2 cellular contexts compared by ENCODE assay signal in the genomic region with DNA sequence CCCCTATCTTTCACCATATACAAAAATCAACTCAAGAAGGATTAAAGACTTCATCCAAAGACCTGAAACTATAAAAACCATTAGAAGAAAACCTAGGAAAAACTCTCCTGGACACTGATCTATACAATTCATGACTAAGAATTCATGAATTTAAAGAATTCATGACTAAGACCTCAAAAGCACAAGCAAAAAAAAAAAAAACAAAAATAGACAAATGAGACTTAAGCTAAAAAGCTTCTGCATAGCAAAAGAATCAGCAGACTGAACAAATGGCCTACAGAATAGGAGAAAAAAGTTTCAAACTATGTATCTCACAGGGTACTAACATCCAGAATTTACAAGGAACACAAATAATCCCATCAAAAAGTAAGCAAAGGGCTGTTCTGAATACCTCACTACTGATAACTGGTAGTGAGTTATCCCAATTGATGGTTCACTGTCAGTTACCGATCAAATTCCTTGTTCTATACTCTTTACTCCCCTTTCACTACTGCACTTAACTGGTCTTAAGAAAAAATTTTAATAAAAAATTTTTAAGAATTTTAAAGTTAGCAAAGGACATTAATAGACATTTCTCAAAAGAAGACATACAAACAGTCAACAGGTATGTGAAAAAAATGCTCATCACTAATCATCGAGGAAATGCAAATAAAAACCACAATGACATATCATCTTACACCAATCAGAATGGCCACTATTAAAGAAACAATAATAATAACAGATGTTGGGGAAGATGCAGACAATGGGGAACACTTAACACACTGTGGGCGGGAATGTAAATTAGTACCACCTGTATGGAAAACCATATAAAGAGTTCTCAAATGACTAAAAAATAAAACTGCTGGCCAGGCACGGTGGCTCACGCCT.
TF ChIP-seq lines count a peak whose summit lies in the region.

No MANE protein-coding gene starts in this region.

TF ChIP-seq in IMR-90, 13 proteins besides CTCF, POLR2A, EP300 and RAD21:
- no peak for TF ChIP-seq CHD1 (IDR thresholded peaks at IDR 0.05; ENCODE audit: low read depth, low read length)
- TF ChIP-seq ELK1 (IDR thresholded peaks at IDR 0.05; ENCODE audit: borderline replicate concordance, low read depth, low read length) = no peak
- TF ChIP-seq FOS (IDR thresholded peaks at IDR 0.05; ENCODE audit: low read depth, low read length) = no peak
- no peak for TF ChIP-seq MAZ (IDR thresholded peaks at IDR 0.05; ENCODE audit: borderline replicate concordance, low read depth, low read length)
- no peak for TF ChIP-seq RCOR1 (IDR thresholded peaks at IDR 0.05; ENCODE audit: insufficient replicate concordance, low read length)
- no peak for TF ChIP-seq MAFK (IDR thresholded peaks at IDR 0.05; ENCODE audit: low read depth, low read length)
- TF ChIP-seq MXI1 (IDR thresholded peaks at IDR 0.05; ENCODE audit: borderline replicate concordance, low read depth, low read length) = no peak

TF ChIP-seq in HepG2, 621 proteins besides CTCF, POLR2A, EP300 and RAD21:
- TF ChIP-seq, protein P1, sequence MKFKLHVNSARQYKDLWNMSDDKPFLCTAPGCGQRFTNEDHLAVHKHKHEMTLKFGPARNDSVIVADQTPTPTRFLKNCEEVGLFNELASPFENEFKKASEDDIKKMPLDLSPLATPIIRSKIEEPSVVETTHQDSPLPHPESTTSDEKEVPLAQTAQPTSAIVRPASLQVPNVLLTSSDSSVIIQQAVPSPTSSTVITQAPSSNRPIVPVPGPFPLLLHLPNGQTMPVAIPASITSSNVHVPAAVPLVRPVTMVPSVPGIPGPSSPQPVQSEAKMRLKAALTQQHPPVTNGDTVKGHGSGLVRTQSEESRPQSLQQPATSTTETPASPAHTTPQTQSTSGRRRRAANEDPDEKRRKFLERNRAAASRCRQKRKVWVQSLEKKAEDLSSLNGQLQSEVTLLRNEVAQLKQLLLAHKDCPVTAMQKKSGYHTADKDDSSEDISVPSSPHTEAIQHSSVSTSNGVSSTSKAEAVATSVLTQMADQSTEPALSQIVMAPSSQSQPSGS (CRISPR knock-in tag; IDR thresholded peaks at IDR 0.05) = no peak
- 0 out of 2 replicates have a peak, but pooled peaks have one; percentile 19 for TF ChIP-seq ZBTB40 (IDR thresholded peaks at IDR 0.05)
- TF ChIP-seq ZBTB40 (CRISPR knock-in tag; IDR thresholded peaks at IDR 0.05) = no peak
- no peak for TF ChIP-seq ZNF775 (CRISPR knock-in tag; IDR thresholded peaks at IDR 0.05; ENCODE audit: borderline replicate concordance)
- no peak for TF ChIP-seq RFXANK (CRISPR knock-in tag; IDR thresholded peaks at IDR 0.05)
- TF ChIP-seq U2AF2 (IDR thresholded peaks at IDR 0.05; ENCODE audit: low read depth, low read length) = no peak
